Comparison of ENCODE assay signal across 8 cellular contexts in genomic region chr15:85794598-85795319, GRCh38. TPM values are rescaled to one million over a fixed set of nuclear protein-coding genes. Genes with fewer than 3 reads are reported as not detected.
A peak's percentile ranks its signal among the peaks of the same experiment; 100 is the strongest.
DNase-seq lines count a peak whose midpoint lies in the region; ATAC-seq and TF ChIP-seq lines count a peak whose summit lies in the region.

TSS of gene KLHL25 (minus strand) at chr15:85794925. CDS start at chr15:85769810, 25,115 bp downstream.

- no TSS peak for BruUV-seq in Caco-2 (replicated peaks; lab: Mats Ljungman, UMichigan)

- H3K4me1 Mint-ChIP-seq in Caco-2 (ENCODE audit: low read depth, unreplicated experiment), result peaks cover 22% of the 10 kb centered on the region
- peaks cover 13% of the 10 kb centered on the region for H3K4me1 Mint-ChIP-seq in endothelial cell (ENCODE audit: unreplicated experiment)
- H3K4me1 Mint-ChIP-seq in mesothelial cell of epicardium, result peaks cover 21% of the 10 kb centered on the region

- peak; percentile 94 to 95 for DNase-seq in Caco-2
- DNase-seq in HUDEP-2 (lab: John Stamatoyannopoulos, UW; ENCODE audit: unreplicated experiment in 76 of 76), result peak in 75 of 76 experiments; percentile 20 to 91 (median 80)
- DNase-seq in NOMO-1 treated with dmso at 0.1 percent for 144 hours (lab: John Stamatoyannopoulos, UW; ENCODE audit: unreplicated experiment), result peak; percentile 93
- DNase-seq in activated CD8-positive, alpha-beta memory T cell treated with anti-CD3 and anti-CD28 coated beads, Interleukin-2, amount 50 U/mL, for 24 hours (ENCODE audit: extremely low read depth), result peak; percentile 78
- peak; percentile 84 for DNase-seq in endothelial cell (ENCODE audit: low spot score)
- DNase-seq in mesothelial cell of epicardium (ENCODE audit: low spot score in 2 of 2, unreplicated experiment in 2 of 2), result peak; percentile 88 to 92
- DNase-seq in stimulated activated CD8-positive, alpha-beta memory T cell treated with anti-CD3 and anti-CD28 coated beads, Interleukin-15, amount 100 ng/mL, for 4 hours (ENCODE audit: low read depth in 2 of 2), result peak; percentile 83 to 85

- TF ChIP-seq CTCF in Caco-2 (IDR thresholded peaks at IDR 0.05; ENCODE audit: insufficient read depth in 1 of 2, low read depth in 1 of 2, low read length in 1 of 2, severe bottlenecking in 1 of 2, unreplicated experiment in 1 of 2), result no peak
- TF ChIP-seq CTCF in endothelial cell (IDR thresholded peaks at IDR 0.05; ENCODE audit: unreplicated experiment), result no peak
- no peak for TF ChIP-seq CTCF in mesothelial cell of epicardium (IDR thresholded peaks at IDR 0.05; ENCODE audit: unreplicated experiment)

- peaks cover 5% of the 10 kb centered on the region for H3K36me3 Mint-ChIP-seq in Caco-2 (ENCODE audit: insufficient read depth, unreplicated experiment)
- H3K36me3 Mint-ChIP-seq in endothelial cell (ENCODE audit: low read depth, unreplicated experiment), result peaks cover 16% of the 10 kb centered on the region
- peaks cover 2% of the 10 kb centered on the region for H3K36me3 Mint-ChIP-seq in mesothelial cell of epicardium

- no peaks in the 10 kb centered on the region for H3K27me3 Mint-ChIP-seq in Caco-2 (ENCODE audit: insufficient read depth, unreplicated experiment)
- peaks cover 5% of the 10 kb centered on the region for H3K27me3 Mint-ChIP-seq in endothelial cell (ENCODE audit: unreplicated experiment)
- peaks cover 2% of the 10 kb centered on the region for H3K27me3 Mint-ChIP-seq in mesothelial cell of epicardium (ENCODE audit: low read depth)

- POLR2A ChIA-PET in Caco-2 (lab: Charles Lee), result interaction anchor here (0.6 kb wide), 1 partner anchor 236 kb away, joined by 3 read pairs; no protein-coding TSS in a partner anchor

- ATAC-seq in GM21390 (IDR thresholded peaks at IDR 0.05; ENCODE audit: unreplicated experiment), result peak; percentile 98

- no peaks in the 10 kb centered on the region for H3K36me3 ChIP-seq in Caco-2 (ENCODE audit: control insufficient read depth, insufficient read depth, low read length)

- no peaks in the 10 kb centered on the region for H3K9me3 Mint-ChIP-seq in Caco-2 (ENCODE audit: unreplicated experiment)
- no peaks in the 10 kb centered on the region for H3K9me3 Mint-ChIP-seq in endothelial cell (ENCODE audit: unreplicated experiment)
- no peaks in the 10 kb centered on the region for H3K9me3 Mint-ChIP-seq in mesothelial cell of epicardium

- CTCF ChIA-PET in Caco-2 (lab: Charles Lee), result no interaction called here

- H3K4me3 Mint-ChIP-seq in Caco-2 (ENCODE audit: unreplicated experiment), result peak within 1 kb of the TSS; percentile 76
- peak within 1 kb of the TSS; percentile 97 for H3K4me3 Mint-ChIP-seq in endothelial cell (ENCODE audit: unreplicated experiment)
- peak within 1 kb of the TSS; percentile 86 for H3K4me3 Mint-ChIP-seq in mesothelial cell of epicardium

- peaks cover 7% of the 10 kb centered on the region for H3K4me1 ChIP-seq in Caco-2

- peak within 1 kb of the TSS; percentile 69 for H3K27ac Mint-ChIP-seq in Caco-2 (ENCODE audit: unreplicated experiment)
- H3K27ac Mint-ChIP-seq in endothelial cell (ENCODE audit: unreplicated experiment), result peak within 1 kb of the TSS; percentile 72
- peak within 1 kb of the TSS; percentile 87 for H3K27ac Mint-ChIP-seq in mesothelial cell of epicardium

- H3K4me3 ChIP-seq in Caco-2 (ENCODE audit: low read depth, low read length), result peak within 1 kb of the TSS; percentile 83

- no peaks in the 10 kb centered on the region for H3K27me3 ChIP-seq in Caco-2 (replicated peaks; ENCODE audit: control insufficient read depth, insufficient read depth, low read length)

- no peaks in the 10 kb centered on the region for H3K9me3 ChIP-seq in Caco-2

- intact Hi-C loops in Caco-2 (cut with micrococcal nuclease; ENCODE audit: unreplicated experiment), result loop anchor here (1.0 kb wide), 1 partner anchor 46 kb away; no protein-coding TSS in a partner anchor

RNA-seq across cellular contexts. Expression of gene KLHL25, which starts in this region (rescaled TPM):
- total RNA-seq in Caco-2 (2022), result 15.4 and 16.0 TPM in 2 replicates
- 7.4 TPM for total RNA-seq in endothelial cell (ENCODE audit: unreplicated experiment)
- total RNA-seq in mesothelial cell of epicardium, result 7.1 to 8.1 TPM (median 8.0 TPM) in 3 replicates

Comparison
In these comparisons a context has a peak if more than half of its experiments do, and no peak if none do; other contexts are left out.
1. Peak in every context shown above with its lines: DNase-seq, ATAC-seq and H3K4me3 ChIP-seq.